ENCODE assay signal across 17 cellular contexts in genomic region chr6:108915258-108915657, GRCh38.
DNase-seq lines count a peak whose midpoint lies in the region; ATAC-seq and TF ChIP-seq lines count a peak whose summit lies in the region.
"Had no signal": no experiment of that assay in that cellular context is flagged by ENCODE, and none has a peak within 500 bp of the region (broad histone marks: within the 10 kb centered on the region; RNA-seq: fewer than 3 reads in every experiment).

No MANE protein-coding gene starts in this region.

- no peaks in the 10 kb centered on the region for H3K36me3 Mint-ChIP-seq in effector memory CD8-positive, alpha-beta T cell (ENCODE audit: insufficient read depth)
- H3K36me3 Mint-ChIP-seq: CD8-positive, alpha-beta T cell had no signal

- no peaks in the 10 kb centered on the region for H3K9me3 ChIP-seq in left ventricle myocardium inferior (replicated peaks)
- H3K9me3 ChIP-seq: Caco-2 had no signal

- no peak overlapping the region for H3K4me3 ChIP-seq in left ventricle myocardium inferior
- H3K4me3 ChIP-seq: GM12878, GM23248 had no signal

- H3K4me3 Mint-ChIP-seq in effector memory CD8-positive, alpha-beta T cell, result no peak overlapping the region
- H3K4me3 Mint-ChIP-seq in stimulated activated naive CD8-positive, alpha-beta T cell treated with anti-CD3 and anti-CD28 coated beads, Interleukin-15, amount 100 ng/mL, for 72 hours, result no peak overlapping the region
- H3K4me3 Mint-ChIP-seq: CD8-positive, alpha-beta T cell had no signal

- no peak for DNase-seq in left ventricle myocardium inferior
- no peak for DNase-seq in cardiac septum (ENCODE audit: low spot score)
- no peak for DNase-seq in effector memory CD8-positive, alpha-beta T cell
- DNase-seq in left ventricle myocardium superior, result no peak
- DNase-seq in foreskin melanocyte, result no peak
- DNase-seq in stimulated activated naive CD8-positive, alpha-beta T cell treated with anti-CD3 and anti-CD28 coated beads, Interleukin-15, amount 100 ng/mL, for 72 hours, result no peak
- DNase-seq: C1 segment of cervical spinal cord; Caco-2; CD8-positive, alpha-beta T cell; DMS 273 treated with DMSO at 0.1 percent for 48 hours; DMS79; EL; GDM1; GM23248; H7; HCEC 1CT had no signal

- H3K4me1 Mint-ChIP-seq in effector memory CD8-positive, alpha-beta T cell (ENCODE audit: low read depth in 2 of 2), result peaks cover 11 to 24% of the 10 kb centered on the region in 2 donors
- H3K4me1 Mint-ChIP-seq in stimulated activated naive CD8-positive, alpha-beta T cell treated with anti-CD3 and anti-CD28 coated beads, Interleukin-15, amount 100 ng/mL, for 72 hours, result peaks cover 4% of the 10 kb centered on the region

- H3K27me3 Mint-ChIP-seq in effector memory CD8-positive, alpha-beta T cell, result no peaks in the 10 kb centered on the region
- peaks cover 6% of the 10 kb centered on the region for H3K27me3 Mint-ChIP-seq in stimulated activated naive CD8-positive, alpha-beta T cell treated with anti-CD3 and anti-CD28 coated beads, Interleukin-15, amount 100 ng/mL, for 72 hours

- peak overlapping the region; percentile 6 to 9 for H3K27ac Mint-ChIP-seq in effector memory CD8-positive, alpha-beta T cell
- H3K27ac Mint-ChIP-seq in stimulated activated naive CD8-positive, alpha-beta T cell treated with anti-CD3 and anti-CD28 coated beads, Interleukin-15, amount 100 ng/mL, for 72 hours, result peak overlapping the region in 1 of 2 donors; percentile 12
- H3K27ac Mint-ChIP-seq: CD8-positive, alpha-beta T cell had no signal

- H3K9me3 Mint-ChIP-seq in effector memory CD8-positive, alpha-beta T cell, result no peaks in the 10 kb centered on the region
- H3K9me3 Mint-ChIP-seq in stimulated activated naive CD8-positive, alpha-beta T cell treated with anti-CD3 and anti-CD28 coated beads, Interleukin-15, amount 100 ng/mL, for 72 hours, result no peaks in the 10 kb centered on the region
- H3K9me3 Mint-ChIP-seq: CD8-positive, alpha-beta T cell had no signal

- peak overlapping the region; percentile 24 for H3K27ac ChIP-seq in left ventricle myocardium inferior (replicated peaks)
- H3K27ac ChIP-seq: GM23248 had no signal

- H3K27me3 ChIP-seq in left ventricle myocardium inferior (ENCODE audit: low read depth), result no peaks in the 10 kb centered on the region

- no peaks in the 10 kb centered on the region for H3K36me3 ChIP-seq in left ventricle myocardium inferior

- H3K4me1 ChIP-seq in left ventricle myocardium inferior, result peaks cover under 1% of the 10 kb centered on the region
- H3K4me1 ChIP-seq: Caco-2 had no signal

- ATAC-seq in effector memory CD8-positive, alpha-beta T cell (replicated peaks), result no peak
- ATAC-seq in left ventricle myocardium superior, result peak; percentile 47
- no peak for ATAC-seq in stimulated activated naive CD8-positive, alpha-beta T cell treated with anti-CD3 and anti-CD28 coated beads, Interleukin-15, amount 100 ng/mL, for 72 hours
- ATAC-seq: CD8-positive, alpha-beta T cell; GM12878 had no signal

- no peak for TF ChIP-seq CTCF in left ventricle myocardium inferior (IDR thresholded peaks at IDR 0.05; ENCODE audit: borderline replicate concordance)

- intact Hi-C loops in left ventricle myocardium inferior (cut with micrococcal nuclease) (no loop called here), cardiac septum (cut with DNase I) (no loop called here), left ventricle myocardium superior (cut with micrococcal nuclease) (no loop called here)
